15 cellular contexts compared by ENCODE assay signal in the genomic region with DNA sequence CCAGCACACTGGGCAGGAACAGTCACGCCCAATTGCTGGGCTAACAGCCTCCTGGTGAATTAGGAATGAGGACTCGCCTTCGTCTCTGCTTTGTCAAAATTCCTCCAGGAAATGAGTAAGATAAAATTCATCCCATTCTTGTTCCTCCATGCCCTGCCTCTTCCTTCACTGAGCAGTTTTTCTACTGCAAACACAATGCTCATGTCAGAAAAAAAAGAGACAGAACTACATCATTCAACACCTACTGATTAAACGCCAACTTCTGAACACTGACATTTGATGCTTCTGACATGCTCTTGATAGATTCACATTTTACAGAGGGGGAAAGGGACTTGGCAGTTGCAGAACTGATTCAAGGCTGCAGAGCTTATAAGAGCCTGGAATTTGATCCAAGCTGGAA. TPM values are rescaled to one million over a fixed set of nuclear protein-coding genes. Genes with fewer than 3 reads are reported as not detected.
DNase-seq lines count a peak whose midpoint lies in the region; ATAC-seq and TF ChIP-seq lines count a peak whose summit lies in the region.
"Had no signal": no experiment of that assay in that cellular context is flagged by ENCODE, and none has a peak within 500 bp of the region (broad histone marks: within the 10 kb centered on the region; RNA-seq: fewer than 3 reads in every experiment).

No MANE protein-coding gene starts in this region.

- H3K36me3 ChIP-seq in skeletal muscle satellite cell (ENCODE audit: insufficient read depth, low read length): no peaks in the 10 kb centered on the region
- no peaks in the 10 kb centered on the region for H3K36me3 ChIP-seq in suprapubic skin
- H3K36me3 ChIP-seq: esophagus muscularis mucosa, right atrium auricular region, thoracic aorta had no signal

- POLR2A ChIA-PET in RWPE1 (lab: Yijun Ruan, JAX; ENCODE audit: low non-redundant PET): no interaction called here

- H3K9ac ChIP-seq in skeletal muscle satellite cell (ENCODE audit: low read depth, low read length): no peak overlapping the region

- DNase-seq in NCI-H2107 treated with DMSO at 0.1 percent for 48 hours (lab: John Stamatoyannopoulos, UW; ENCODE audit: unreplicated experiment) (peak; percentile 57), NCI-H2107 (lab: John Stamatoyannopoulos, UW) (no peak), RWPE1 (ENCODE audit: low spot score) (peak; percentile 71), fibroblast of the aortic adventitia (ENCODE audit: low read depth) (peak; percentile 51), NCI-H2196 treated with DMSO at 0.1 percent for 48 hours (lab: John Stamatoyannopoulos, UW; ENCODE audit: unreplicated experiment) (no peak), suprapubic skin (ENCODE audit: low spot score in 2 of 2) (no peak)
- DNase-seq: activated CD4-positive, alpha-beta memory T cell treated with anti-CD3 and anti-CD28 coated beads, Interleukin-2, amount 10 ng/mL, durations not matched to agents 7 days and 5 days; NCI-H1048 had no signal

- no peak for ATAC-seq in GM18870 (IDR thresholded peaks at IDR 0.05; ENCODE audit: unreplicated experiment)
- ATAC-seq: natural killer cell treated with Interleukin-12 subunit alpha and Interleukin-12 subunit beta and Interleukin-15 and Interleukin-18, amount 100 ng/mL, for 72 hours had no signal

- H3K4me3 ChIP-seq in fibroblast of the aortic adventitia (ENCODE audit: low read depth, low read length): no peak overlapping the region
- no peak overlapping the region for H3K4me3 ChIP-seq in skeletal muscle satellite cell (ENCODE audit: low read length)
- H3K4me3 ChIP-seq in suprapubic skin: no peak overlapping the region
- H3K4me3 ChIP-seq: esophagus muscularis mucosa, right atrium auricular region, thoracic aorta had no signal

- H3K9me3 ChIP-seq in skeletal muscle satellite cell (replicated peaks; ENCODE audit: low read length) (no peaks in the 10 kb centered on the region), suprapubic skin (no peaks in the 10 kb centered on the region)
- H3K9me3 ChIP-seq: esophagus muscularis mucosa, right atrium auricular region, thoracic aorta had no signal

- no peak for TF ChIP-seq POLR2A in suprapubic skin (IDR thresholded peaks at IDR 0.05)

- peaks cover 9% of the 10 kb centered on the region for H3K27me3 ChIP-seq in skeletal muscle satellite cell (ENCODE audit: control insufficient read depth, insufficient read depth, low read length)
- H3K27me3 ChIP-seq in suprapubic skin: no peaks in the 10 kb centered on the region
- H3K27me3 ChIP-seq: right atrium auricular region had no signal

- TF ChIP-seq EP300 in suprapubic skin (IDR thresholded peaks at IDR 0.05): no peak

- CTCF ChIA-PET in RWPE1 (lab: Yijun Ruan, JAX): no interaction called here

- peaks cover 9% of the 10 kb centered on the region for H3K4me1 ChIP-seq in skeletal muscle satellite cell (ENCODE audit: control insufficient read depth, insufficient read depth, low read length)
- H3K4me1 ChIP-seq in suprapubic skin: no peaks in the 10 kb centered on the region
- H3K4me1 ChIP-seq: esophagus muscularis mucosa, right atrium auricular region had no signal

- 37% methylated on average over 4 of the region's 4 CpGs for WGBS in suprapubic skin

- TF ChIP-seq CTCF in RWPE1 (conservative IDR thresholded peaks at IDR 0.05; ENCODE audit: low read depth): no peak
- no peak for TF ChIP-seq CTCF in fibroblast of the aortic adventitia (IDR thresholded peaks at IDR 0.05; ENCODE audit: insufficient read depth, low read length)
- no peak for TF ChIP-seq CTCF in suprapubic skin (IDR thresholded peaks at IDR 0.05)

- H3K4me2 ChIP-seq in skeletal muscle satellite cell (ENCODE audit: low read length): peak overlapping the region; percentile 11

- H3K27ac ChIP-seq in RWPE1: peak overlapping the region; percentile 83
- H3K27ac ChIP-seq in suprapubic skin: no peak overlapping the region
- H3K27ac ChIP-seq: esophagus muscularis mucosa, right atrium auricular region, thoracic aorta, VCaP had no signal

RNA-seq across cellular contexts. Expression of gene DTX1, which starts 37.5 kb away (rescaled TPM):
- total RNA-seq in fibroblast of the aortic adventitia (ENCODE audit: low replicate concordance): 0.16 TPM in 1 of 2 replicates, not detected in the other
- total RNA-seq in skeletal muscle satellite cell (2012; rRNA removed): 0.25 TPM in 1 of 2 replicates, not detected in the other
- total RNA-seq in suprapubic skin: 1 to 10 TPM; 1.1 to 3.4 (median 1.7) TPM

RNA-seq across cellular contexts. Expression of gene OAS2, which starts 40.7 kb away (rescaled TPM):
- 2.0 and 3.7 TPM in 2 replicates for total RNA-seq in fibroblast of the aortic adventitia (ENCODE audit: low replicate concordance)
- total RNA-seq in skeletal muscle satellite cell (2012; rRNA removed): 2.4 and 3.5 TPM in 2 replicates
- total RNA-seq in suprapubic skin: 1 to 10 TPM; 1.2 to 4.2 (median 3.2) TPM

Comparison
In these comparisons a context has a peak if more than half of its experiments do, and no peak if none do; other contexts are left out.
1. DNase-seq: peak in NCI-H2107 treated with DMSO at 0.1 percent for 48 hours (single experiment), RWPE1 (single experiment) and fibroblast of the aortic adventitia (single experiment); none in NCI-H2107 (single experiment), NCI-H2196 treated with DMSO at 0.1 percent for 48 hours (single experiment) and suprapubic skin (0 of 2).